In genomic region chr3:61605589-61606175, GRCh38 we compare ENCODE assay signal across 17 cellular contexts. TPM values are rescaled to one million over a fixed set of nuclear protein-coding genes. Genes with fewer than 3 reads are reported as not detected.
DNase-seq lines count a peak whose midpoint lies in the region; ATAC-seq, FAIRE-seq and TF ChIP-seq lines count a peak whose summit lies in the region.
"Had no signal": no experiment of that assay in that cellular context is flagged by ENCODE, and none has a peak within 500 bp of the region (broad histone marks: within the 10 kb centered on the region; RNA-seq: fewer than 3 reads in every experiment).

No MANE protein-coding gene starts in this region.

- H3K27me3 ChIP-seq in MG63 (no peaks in the 10 kb centered on the region), H1 (replicated peaks in 1 of 4; ENCODE audit: control insufficient read depth in 3 of 4, extremely low read depth in 1 of 4, insufficient read depth in 3 of 4, low read length in 3 of 4) (no peaks in the 10 kb centered on the region)
- H3K27me3 ChIP-seq: BLaER1 had no signal

- no peak for TF ChIP-seq POLR2A in H1 (IDR thresholded peaks at IDR 0.05; ENCODE audit: control extremely low read depth in 1 of 2, low read depth in 2 of 2, low read length in 2 of 2)

- no peaks in the 10 kb centered on the region for H3K23me2 ChIP-seq in H1 (ENCODE audit: low read depth, low read length)

- H4K8ac ChIP-seq in H1 (ENCODE audit: extremely low read depth, insufficient read depth, low read length): no peak overlapping the region

- H3K4me3 Mint-ChIP-seq in progenitor cell of endocrine pancreas (ENCODE audit: low read depth): no peak overlapping the region
- H3K4me3 Mint-ChIP-seq: CD8-positive, alpha-beta memory T cell had no signal

- ATAC-seq in GM18873 (IDR thresholded peaks at IDR 0.05; ENCODE audit: low FRiP score, unreplicated experiment): no peak

- H3K9me3 Mint-ChIP-seq in progenitor cell of endocrine pancreas (ENCODE audit: low read depth): no peaks in the 10 kb centered on the region

- no peak overlapping the region for H2BK20ac ChIP-seq in H1 (ENCODE audit: low read length)

- H2BK120ac ChIP-seq in H1 (replicated peaks; ENCODE audit: low read depth, low read length): no peak overlapping the region

- CTCF ChIA-PET in H1 (lab: Charles Lee; ENCODE audit: partially characterized antibody): interaction anchor here (0.8 to 2.0 kb wide), 6 partner anchors 12 to 67 kb away, joined by 3 to 10 read pairs (median 4); no protein-coding TSS in a partner anchor

- POLR2A ChIA-PET in H1 (lab: Charles Lee; ENCODE audit: partially characterized antibody): interaction anchor here (1.0 to 4.4 kb wide), 10 partner anchors 7 to 45 kb away, joined by 3 to 17 read pairs (median 4); partner anchors contain the start of gene PTPRG

- H3K79me2 ChIP-seq in H1 (ENCODE audit: control insufficient read depth in 1 of 2, insufficient read depth in 2 of 2, low read length in 2 of 2): peaks cover 32 to 98% of the 10 kb centered on the region in 2 experiments

- H3K4me1 Mint-ChIP-seq in progenitor cell of endocrine pancreas (ENCODE audit: low read depth): peaks cover 11% of the 10 kb centered on the region
- H3K4me1 Mint-ChIP-seq: CD8-positive, alpha-beta memory T cell had no signal

- TF ChIP-seq CTCF in H1 (IDR thresholded peaks at IDR 0.05; ENCODE audit: control extremely low read depth in 1 of 3, insufficient read depth in 1 of 3, low read depth in 1 of 3, low read length in 3 of 3): no peak
- TF ChIP-seq CTCF in progenitor cell of endocrine pancreas (IDR thresholded peaks at IDR 0.05; ENCODE audit: unreplicated experiment): no peak

- H2BK5ac ChIP-seq in H1 (ENCODE audit: low read depth, low read length): no peak overlapping the region; the same call in 1 of the 2 replicates

- no peak overlapping the region for H3K18ac ChIP-seq in H1 (ENCODE audit: extremely low read depth, low read length)

- no peak overlapping the region for H3K27ac ChIP-seq in H1 (ENCODE audit: low read depth, low read length)
- H3K27ac ChIP-seq: BLaER1 had no signal

- H3K14ac ChIP-seq in H1 (ENCODE audit: insufficient read length): no peak overlapping the region

- H2BK12ac ChIP-seq in H1 (ENCODE audit: low read depth, low read length): no peak overlapping the region

- H2BK15ac ChIP-seq in H1 (ENCODE audit: low read length): no peak overlapping the region

- peaks cover 16 to 35% of the 10 kb centered on the region in 2 experiments for H4K20me1 ChIP-seq in H1 (replicated peaks in 1 of 2; ENCODE audit: control insufficient read depth in 1 of 2, insufficient read depth in 2 of 2, low read length in 2 of 2)
- H4K20me1 ChIP-seq: BLaER1 had no signal

- FAIRE-seq in H1 (lab: Jason Lieb, UNC): no peak
- FAIRE-seq: GM12891, GM19239 had no signal

- peak overlapping the region; percentile 29 for H3K27ac Mint-ChIP-seq in progenitor cell of endocrine pancreas
- H3K27ac Mint-ChIP-seq: CD8-positive, alpha-beta memory T cell had no signal

- no peak overlapping the region for H3K56ac ChIP-seq in H1 (replicated peaks; ENCODE audit: insufficient read length, low read depth, low read length)

- no peaks in the 10 kb centered on the region for H3K27me3 Mint-ChIP-seq in progenitor cell of endocrine pancreas
- H3K27me3 Mint-ChIP-seq: CD8-positive, alpha-beta memory T cell had no signal

- H3K36me3 ChIP-seq in MG63 (no peaks in the 10 kb centered on the region), H1 (ENCODE audit: control insufficient read depth in 2 of 4, insufficient read depth in 4 of 4, low read length in 3 of 4) (peaks cover 0 to 11% (median 4%) of the 10 kb centered on the region in 4 experiments; a peak in 4 of 8 replicates)

- peak; percentile 16 for DNase-seq in Daoy (ENCODE audit: low read depth)
- DNase-seq in MG63: peak; percentile 75
- DNase-seq in H1 (ENCODE audit: low read depth in 1 of 2, low spot score in 2 of 2): no peak
- no peak for DNase-seq in progenitor cell of endocrine pancreas (ENCODE audit: low spot score, unreplicated experiment)
- no peak for DNase-seq in activated CD8-positive, alpha-beta memory T cell treated with anti-CD3 and anti-CD28 coated beads for 24 hours
- no peak for DNase-seq in NCI-H526 (lab: John Stamatoyannopoulos, UW)
- DNase-seq: 8988T; AML-193; Caco-2; CD8-positive, alpha-beta memory T cell; HCEC 1CT; IMR-90; KBM-7 had no signal

- H4K91ac ChIP-seq in H1 (replicated peaks; ENCODE audit: insufficient read length, low read length): no peak overlapping the region

- no peak overlapping the region for H3K9ac ChIP-seq in H1 (replicated peaks in 1 of 4; ENCODE audit: extremely low read depth in 1 of 4, low read depth in 3 of 4, low read length in 3 of 4)
- H3K9ac ChIP-seq: BLaER1 had no signal

- H3K79me1 ChIP-seq in H1 (ENCODE audit: low read depth, low read length): peaks cover 26% of the 10 kb centered on the region

- H4K5ac ChIP-seq in H1 (ENCODE audit: insufficient read length, low read depth, low read length): no peak overlapping the region

- no peak for TF ChIP-seq RAD21 in H1 (IDR thresholded peaks at IDR 0.05 in 1 of 2, conservative IDR thresholded peaks at IDR 0.05 in 1 of 2; ENCODE audit: low read depth in 2 of 2, low read length in 2 of 2)

- H3K4ac ChIP-seq in H1 (replicated peaks; ENCODE audit: insufficient read length, low read depth, low read length): no peak overlapping the region

- peaks cover 0 to 10% (median 2%) of the 10 kb centered on the region in 4 experiments; a peak in 3 of 7 replicates for H3K4me1 ChIP-seq in H1 (replicated peaks in 1 of 4; ENCODE audit: control insufficient read depth in 3 of 4, insufficient read depth in 4 of 4, low read length in 3 of 4)
- H3K4me1 ChIP-seq: BLaER1, Caco-2 had no signal

- peaks cover 1% of the 10 kb centered on the region for H3K36me3 Mint-ChIP-seq in progenitor cell of endocrine pancreas (ENCODE audit: insufficient read depth)
- H3K36me3 Mint-ChIP-seq: CD8-positive, alpha-beta memory T cell had no signal

- no peak overlapping the region for H2AFZ ChIP-seq in H1 (ENCODE audit: low read length)

- WGBS in H1 (ENCODE audit: extremely low coverage in 1 of 2, insufficient coverage in 1 of 2, insufficient read length in 1 of 2, insufficient replicate concordance in 2 of 2, low coverage in 1 of 2, low lambda C conversion rate in 2 of 2, missing lambda C conversion rate in 1 of 2), 2 experiments: 91% methylated on average over 4 of the region's 4 CpGs; no CpG with 5 or more reads in 1 of the 2 experiments

- H3K9me3 ChIP-seq in MG63 (no peaks in the 10 kb centered on the region), H1 (ENCODE audit: insufficient read depth in 2 of 2, low read depth in 1 of 2, low read length in 1 of 2) (no peaks in the 10 kb centered on the region; a peak in 1 of 4 replicates)
- H3K9me3 ChIP-seq: BLaER1, Caco-2 had no signal

- no peak overlapping the region for H3K4me2 ChIP-seq in H1 (ENCODE audit: insufficient read depth in 1 of 2, low read depth in 2 of 2, low read length in 2 of 2)
- H3K4me2 ChIP-seq: BLaER1 had no signal

- H2AK5ac ChIP-seq in H1 (ENCODE audit: low read depth, low read length): no peak overlapping the region

- H3K4me3 ChIP-seq in MG63: no peak overlapping the region
- H3K4me3 ChIP-seq in H1 (ENCODE audit: extremely low read depth in 1 of 4, insufficient read depth in 2 of 4, low read depth in 3 of 4, low read length in 4 of 4): no peak overlapping the region
- H3K4me3 ChIP-seq: BLaER1 had no signal

- H3K23ac ChIP-seq in H1 (ENCODE audit: insufficient read length): no peak overlapping the region

- TF ChIP-seq EP300 in H1 (IDR thresholded peaks at IDR 0.05; ENCODE audit: borderline replicate concordance in 1 of 2, low read depth in 2 of 2, low read length in 2 of 2): no peak

TF ChIP-seq in H1, 55 proteins besides CTCF, POLR2A, EP300 and RAD21:
- no peak for TF ChIP-seq RFX5 (IDR thresholded peaks at IDR 0.05; ENCODE audit: borderline replicate concordance, low read depth, low read length)
- no peak for TF ChIP-seq SUZ12 (IDR thresholded peaks at IDR 0.05; ENCODE audit: low read length)
- no peak for TF ChIP-seq HDAC6 (IDR thresholded peaks at IDR 0.05; ENCODE audit: low read depth, low read length)
- no peak for TF ChIP-seq CEBPB (IDR thresholded peaks at IDR 0.05; ENCODE audit: low read depth, low read length)
- TF ChIP-seq SP4 (IDR thresholded peaks at IDR 0.05; ENCODE audit: low read length): no peak
- TF ChIP-seq RBBP5 (IDR thresholded peaks at IDR 0.05; ENCODE audit: borderline replicate concordance, low read depth, low read length): no peak
- no peak for TF ChIP-seq TEAD4 (IDR thresholded peaks at IDR 0.05; ENCODE audit: low read depth, low read length)
- peak; percentile 32; the same call in 1 of the 2 replicates for TF ChIP-seq SRF (IDR thresholded peaks at IDR 0.05; ENCODE audit: low read depth, low read length)

RNA-seq across cellular contexts. Expression of gene PTPRG, which starts 44.3 kb away (rescaled TPM):
- total RNA-seq in Daoy (2014; rRNA removed; shearing (Covaris generic)): 5.2 and 9.1 TPM in 2 replicates
- total RNA-seq in MG63 (2014; rRNA removed; shearing (Covaris generic); ENCODE audit: low replicate concordance): 3.1 and 6.1 TPM in 2 replicates
- 90.1 and 96.2 TPM in 2 replicates for total RNA-seq in H1 (2021; fragmentation: NEBNext Ultra II Directional; extraction: Animal tissue kit (Norgen Biotek cat#: 25700))
- polyA plus RNA-seq in H1 (2011; rRNA removed): 23.3 and 23.6 TPM in 2 replicates
- 21.3 TPM for polyA plus RNA-seq in H1 (2011; cell fraction: cytosol; rRNA removed)
- polyA plus RNA-seq in H1 (2011; cell fraction: nucleus; rRNA removed): 58.4 TPM
- 32.5 to 53.4 TPM (median 45.1 TPM) in 4 replicates for polyA plus RNA-seq in H1 (2012, experiment 1 of 2)
- polyA plus RNA-seq in H1 (2012, experiment 2 of 2): 2.0 TPM
- polyA plus RNA-seq in H1 (2013, experiment 1 of 2): 96.2 TPM
- polyA plus RNA-seq in H1 (2013, experiment 2 of 2): 92.9 TPM
- 145 and 178 TPM in 2 replicates for polyA minus RNA-seq in H1 (2011; rRNA and poly(A)+ RNA removed)
- 78.4 TPM for polyA minus RNA-seq in H1 (2011; cell fraction: cytosol; rRNA and poly(A)+ RNA removed)
- polyA minus RNA-seq in H1 (2011; cell fraction: nucleus; rRNA and poly(A)+ RNA removed): 313 TPM
- total RNA-seq in progenitor cell of endocrine pancreas: 44.3 and 49.1 TPM in 2 replicates
- total RNA-seq: CD8-positive, alpha-beta memory T cell had no signal
- polyA plus RNA-seq: CD8-positive, alpha-beta memory T cell had no signal

Comparison
In these comparisons a context has a peak if more than half of its experiments do, and no peak if none do; other contexts are left out.
1. DNase-seq: peak in Daoy (single experiment) and MG63 (single experiment); none in H1 (0 of 2), progenitor cell of endocrine pancreas (single experiment), activated CD8-positive, alpha-beta memory T cell treated with anti-CD3 and anti-CD28 coated beads for 24 hours (single experiment) and NCI-H526 (0 of 2).